26 cellular contexts compared by ENCODE assay signal in the genomic region with DNA sequence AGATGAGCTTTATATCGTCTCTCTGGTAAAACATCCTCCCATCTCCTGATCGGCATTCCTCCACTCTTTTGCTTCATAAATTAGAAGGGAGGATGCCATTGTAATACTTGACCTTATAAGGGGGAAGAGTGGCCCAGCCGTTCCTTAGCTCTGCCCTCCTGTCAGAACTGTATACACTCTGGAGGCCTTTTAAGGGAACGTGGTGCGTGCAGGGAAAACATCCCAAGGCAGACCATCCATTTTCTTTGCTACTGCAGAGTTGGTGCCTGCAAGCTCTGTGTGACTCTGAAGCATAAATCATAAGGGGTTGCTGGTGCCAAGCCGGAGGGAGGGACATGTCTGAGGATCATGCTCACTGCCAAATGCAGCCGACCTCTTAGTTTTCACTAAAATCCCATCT.
A peak's percentile ranks its signal among the peaks of the same experiment; 100 is the strongest.
DNase-seq lines count a peak whose midpoint lies in the region; ATAC-seq and TF ChIP-seq lines count a peak whose summit lies in the region.
"Had no signal": no experiment of that assay in that cellular context is flagged by ENCODE, and none has a peak within 500 bp of the region (broad histone marks: within the 10 kb centered on the region; RNA-seq: fewer than 3 reads in every experiment).

No MANE protein-coding gene starts in this region.

- H3K4me3 Mint-ChIP-seq in natural killer cell (no peak overlapping the region), T-helper 17 cell (no peak overlapping the region)
- H3K4me3 Mint-ChIP-seq: activated CD4-positive, alpha-beta T cell treated with anti-CD3 and anti-CD28 coated beads, Interleukin-2, amount 10 ng/mL, durations not matched to agents 24 days and 14 days; central memory CD8-positive, alpha-beta T cell; effector memory CD8-positive, alpha-beta T cell; stimulated activated naive CD8-positive, alpha-beta T cell treated with anti-CD3 and anti-CD28 coated beads, Interleukin-15, Interleukin-2, amounts not matched to agents 100 ng/mL and 50 ng/mL, for 24 hours had no signal

- H3K4me3 ChIP-seq in fibroblast of lung (replicated peaks in 1 of 4; ENCODE audit: control extremely low read depth in 1 of 4, insufficient read depth in 1 of 4, low read depth in 3 of 4, low read length in 4 of 4) (peak overlapping the region in 1 of 4 experiments; percentile 8), mesenchymal stem cell (ENCODE audit: insufficient read depth in 1 of 2, low read depth in 1 of 2, low read length in 2 of 2) (peak overlapping the region in 1 of 2 experiments; percentile 6), sigmoid colon (no peak overlapping the region)
- H3K4me3 ChIP-seq: A549, GM12878, HAP-1 had no signal

- H3K36me3 Mint-ChIP-seq in natural killer cell (no peaks in the 10 kb centered on the region), T-helper 17 cell (ENCODE audit: low read depth) (no peaks in the 10 kb centered on the region)

- H2BK5ac ChIP-seq in mesenchymal stem cell (ENCODE audit: low read depth, low read length, poor library complexity, severe bottlenecking), result no peak overlapping the region

- H3K9me3 Mint-ChIP-seq in natural killer cell, result no peaks in the 10 kb centered on the region
- H3K9me3 Mint-ChIP-seq: activated CD4-positive, alpha-beta T cell treated with anti-CD3 and anti-CD28 coated beads, Interleukin-2, amount 10 ng/mL, durations not matched to agents 24 days and 14 days; central memory CD8-positive, alpha-beta T cell; stimulated activated naive CD8-positive, alpha-beta T cell treated with anti-CD3 and anti-CD28 coated beads, Interleukin-15, Interleukin-2, amounts not matched to agents 100 ng/mL and 50 ng/mL, for 24 hours had no signal

- H3K27ac Mint-ChIP-seq in natural killer cell, result no peak overlapping the region
- H3K27ac Mint-ChIP-seq in T-helper 17 cell, result no peak overlapping the region
- H3K27ac Mint-ChIP-seq: activated CD4-positive, alpha-beta T cell treated with anti-CD3 and anti-CD28 coated beads, Interleukin-2, amount 10 ng/mL, durations not matched to agents 24 days and 14 days; effector memory CD8-positive, alpha-beta T cell; stimulated activated naive CD8-positive, alpha-beta T cell treated with anti-CD3 and anti-CD28 coated beads, Interleukin-15, Interleukin-2, amounts not matched to agents 100 ng/mL and 50 ng/mL, for 24 hours had no signal

- in situ Hi-C loops in G401 (cut with HindIII; ENCODE audit: low sequenced_read_pairs), result no loop called here

- H3K4me1 Mint-ChIP-seq in natural killer cell, result no peaks in the 10 kb centered on the region
- H3K4me1 Mint-ChIP-seq in T-helper 17 cell, result no peaks in the 10 kb centered on the region
- H3K4me1 Mint-ChIP-seq: activated CD4-positive, alpha-beta T cell treated with anti-CD3 and anti-CD28 coated beads, Interleukin-2, amount 10 ng/mL, durations not matched to agents 24 days and 14 days; central memory CD8-positive, alpha-beta T cell had no signal

- H2BK12ac ChIP-seq in mesenchymal stem cell (ENCODE audit: low read length in 2 of 2), result no peak overlapping the region

- peaks cover 6 to 9% of the 10 kb centered on the region in 2 donors for H3K27me3 Mint-ChIP-seq in natural killer cell (ENCODE audit: low read depth in 2 of 2)
- no peaks in the 10 kb centered on the region for H3K27me3 Mint-ChIP-seq in T-helper 17 cell

- no peaks in the 10 kb centered on the region for H4K20me1 ChIP-seq in fibroblast of lung (ENCODE audit: control insufficient read depth, extremely low read depth, insufficient read depth, low read length)

- 18% methylated on average over 5 of the region's 7 CpGs for WGBS in mesenchymal stem cell
- 64 to 79% methylated on average over 7 of the region's 7 CpGs for WGBS in sigmoid colon, 2 donors

- no peaks in the 10 kb centered on the region for H3K27me3 ChIP-seq in fibroblast of lung (ENCODE audit: control insufficient read depth, insufficient read depth, low read length)
- no peaks in the 10 kb centered on the region for H3K27me3 ChIP-seq in mesenchymal stem cell (ENCODE audit: control insufficient read depth in 1 of 2, insufficient read depth in 1 of 2, low read length in 2 of 2)
- no peaks in the 10 kb centered on the region for H3K27me3 ChIP-seq in sigmoid colon

- no peaks in the 10 kb centered on the region for H3K79me2 ChIP-seq in fibroblast of lung (ENCODE audit: control insufficient read depth, insufficient read depth, low read length)

- H3K9me3 ChIP-seq in fibroblast of lung (ENCODE audit: control insufficient read depth, insufficient read depth, low read depth, low read length) (no peaks in the 10 kb centered on the region), mesenchymal stem cell (ENCODE audit: control insufficient read depth, low read length) (peaks cover 1% of the 10 kb centered on the region), sigmoid colon (no peaks in the 10 kb centered on the region), T-helper 17 cell (ENCODE audit: control insufficient read depth, low read length, poor library complexity, severe bottlenecking) (no peaks in the 10 kb centered on the region)
- H3K9me3 ChIP-seq: A549, HAP-1 had no signal

- intact Hi-C loops in sigmoid colon (cut with DNase I), result no loop called here
- intact Hi-C loops in natural killer cell (cut with micrococcal nuclease), result no loop called here

- H2AFZ ChIP-seq in fibroblast of lung (ENCODE audit: low read length), result no peak overlapping the region
- H2AFZ ChIP-seq in mesenchymal stem cell (ENCODE audit: low read depth, low read length), result no peak overlapping the region

- peak overlapping the region; percentile 60 for H3K4me2 ChIP-seq in fibroblast of lung (ENCODE audit: extremely low read depth, insufficient read depth, low read length)
- H3K4me2 ChIP-seq in mesenchymal stem cell (ENCODE audit: low read length, poor library complexity, severe bottlenecking), result no peak overlapping the region
- H3K4me2 ChIP-seq: A549 had no signal

- TF ChIP-seq EP300 in sigmoid colon (IDR thresholded peaks at IDR 0.05), result peak; percentile 73 to 95 (median 90)

- H2AK5ac ChIP-seq in mesenchymal stem cell (ENCODE audit: low read length, severe bottlenecking), result no peak overlapping the region

- H3K18ac ChIP-seq in mesenchymal stem cell (ENCODE audit: low read depth in 1 of 2, low read length in 2 of 2), result no peak overlapping the region

- no peak overlapping the region for H4K91ac ChIP-seq in mesenchymal stem cell (ENCODE audit: low read length)

- DNase-seq in G401 (ENCODE audit: low spot score) (peak; percentile 59), fibroblast of lung (ENCODE audit: low read depth in 2 of 2) (peak in 1 of 2 donors; percentile 86), mesenchymal stem cell (peak; percentile 64), sigmoid colon (peak; percentile 95), natural killer cell (no peak), T-helper 17 cell (no peak), NCI-H748 treated with DMSO at 0.1 percent for 48 hours (lab: John Stamatoyannopoulos, UW) (no peak)
- DNase-seq: activated CD4-positive, alpha-beta T cell treated with anti-CD3 and anti-CD28 coated beads, Interleukin-2, amount 10 ng/mL, durations not matched to agents 24 days and 14 days; activated CD8-positive, alpha-beta memory T cell treated with anti-CD3 and anti-CD28 coated beads, Interleukin-2, amount 50 U/mL, for 4 hours; activated effector memory CD4-positive, alpha-beta T cell treated with Interleukin-2 at 50 U/mL for 16 hours; C1 segment of cervical spinal cord; effector memory CD8-positive, alpha-beta T cell; GDM1; kidney glomerular epithelial cell; NCI-H1417 treated with DMSO at 0.1 percent for 48 hours; NCI-H2171; NCI-H69; occipital lobe; OCI-M1; T-helper 1 cell had no signal

- no peak overlapping the region for H3K4ac ChIP-seq in mesenchymal stem cell (ENCODE audit: low read depth in 1 of 2, low read length in 2 of 2)

- no peak overlapping the region for H3K14ac ChIP-seq in mesenchymal stem cell (ENCODE audit: low read length in 2 of 2)

- no peaks in the 10 kb centered on the region for H3K4me1 ChIP-seq in fibroblast of lung (ENCODE audit: control insufficient read depth, extremely low read depth, insufficient read depth, low read length)
- H3K4me1 ChIP-seq in mesenchymal stem cell (ENCODE audit: control insufficient read depth, insufficient read depth, low read depth, low read length), result no peaks in the 10 kb centered on the region
- peaks cover 0 to 88% (median 72%) of the 10 kb centered on the region in 4 donors for H3K4me1 ChIP-seq in sigmoid colon
- H3K4me1 ChIP-seq: A549, HAP-1 had no signal

- no peak overlapping the region for H4K8ac ChIP-seq in mesenchymal stem cell (ENCODE audit: low read length)

- H2BK120ac ChIP-seq in mesenchymal stem cell (ENCODE audit: low read depth, low read length), result no peak overlapping the region

- no peak overlapping the region for H3K27ac ChIP-seq in fibroblast of lung (ENCODE audit: insufficient read depth, low read length)
- H3K27ac ChIP-seq in mesenchymal stem cell (ENCODE audit: low read length, poor library complexity, severe bottlenecking), result no peak overlapping the region
- peak overlapping the region; percentile 73 to 90 (median 86) for H3K27ac ChIP-seq in sigmoid colon
- H3K27ac ChIP-seq: A549 had no signal

- TF ChIP-seq CTCF in fibroblast of lung (conservative IDR thresholded peaks at IDR 0.05 in 1 of 2, IDR thresholded peaks at IDR 0.05 in 1 of 2; ENCODE audit: low read depth in 1 of 2, low read length in 2 of 2) (no peak), sigmoid colon (IDR thresholded peaks at IDR 0.05) (no peak), natural killer cell (IDR thresholded peaks at IDR 0.05) (no peak)

- H3K9ac ChIP-seq in fibroblast of lung (ENCODE audit: insufficient read depth, low read length) (no peak overlapping the region), mesenchymal stem cell (ENCODE audit: low read length) (no peak overlapping the region)

- H3K23ac ChIP-seq in mesenchymal stem cell (ENCODE audit: low read length in 2 of 2), result no peak overlapping the region

- no peaks in the 10 kb centered on the region for H3K36me3 ChIP-seq in fibroblast of lung (ENCODE audit: control insufficient read depth, insufficient read depth, low read length)
- H3K36me3 ChIP-seq in mesenchymal stem cell (ENCODE audit: control insufficient read depth in 1 of 2, insufficient read depth in 2 of 2, low read depth in 1 of 2, low read length in 2 of 2), result no peaks in the 10 kb centered on the region
- no peaks in the 10 kb centered on the region for H3K36me3 ChIP-seq in sigmoid colon
- H3K36me3 ChIP-seq: HAP-1 had no signal

- no peak for TF ChIP-seq POLR2A in sigmoid colon (IDR thresholded peaks at IDR 0.05)

- no peak for ATAC-seq in natural killer cell
- ATAC-seq in T-helper 17 cell, result no peak
- no peak for ATAC-seq in HG02885 (IDR thresholded peaks at IDR 0.05; ENCODE audit: poor library complexity, unreplicated experiment)
- ATAC-seq: A549; effector memory CD8-positive, alpha-beta T cell; GM12878 had no signal

- H3K79me1 ChIP-seq in mesenchymal stem cell (replicated peaks; ENCODE audit: low read length, poor library complexity, severe bottlenecking), result no peaks in the 10 kb centered on the region

- no peak overlapping the region for H2BK15ac ChIP-seq in mesenchymal stem cell (ENCODE audit: low read depth, poor library complexity, severe bottlenecking)

Comparison
In these comparisons a context has a peak if more than half of its experiments do, and no peak if none do; other contexts are left out.
1. DNase-seq: peak in G401 (single experiment), mesenchymal stem cell (single experiment) and sigmoid colon (single experiment); none in natural killer cell (single experiment), T-helper 17 cell (0 of 3) and NCI-H748 treated with DMSO at 0.1 percent for 48 hours (single experiment).
2. H3K27ac ChIP-seq: peak in sigmoid colon (4 of 4); none in fibroblast of lung (single experiment) and mesenchymal stem cell (single experiment).